32 cellular contexts compared by ENCODE assay signal in the genomic region with DNA sequence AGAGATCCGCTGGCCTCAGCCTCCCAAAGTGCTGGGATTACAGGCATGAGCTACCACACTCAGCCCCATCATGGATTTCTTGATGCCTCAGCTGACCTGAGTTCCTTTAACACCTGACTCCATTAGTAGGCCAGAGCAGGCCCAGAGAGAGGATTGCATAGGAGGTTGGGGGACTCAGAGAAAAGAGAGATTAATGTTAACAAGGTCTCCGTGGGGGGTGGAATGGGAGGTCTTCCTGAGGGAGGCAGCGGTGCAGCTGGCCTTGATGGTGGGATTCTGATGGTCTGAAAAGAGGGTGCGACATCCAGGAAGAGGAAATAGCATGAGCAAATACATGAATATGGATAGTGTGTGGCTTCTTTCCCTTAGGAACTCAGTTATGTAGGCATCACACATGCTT. TPM values are rescaled to one million over a fixed set of nuclear protein-coding genes. Genes with fewer than 3 reads are reported as not detected.
"Had no signal": no experiment of that assay in that cellular context is flagged by ENCODE, and none has a peak within 500 bp of the region (broad histone marks: within the 10 kb centered on the region; RNA-seq: fewer than 3 reads in every experiment).

No MANE protein-coding gene starts in this region.

- H3K4me1 Mint-ChIP-seq: activated CD4-positive, alpha-beta T cell treated with anti-CD3 and anti-CD28 coated beads for 36 hours; activated CD4-positive, alpha-beta T cell treated with anti-CD3 and anti-CD28 coated beads, Interleukin-2, amount 10 ng/mL, durations not matched to agents 24 days and 14 days; activated CD8-positive, alpha-beta memory T cell treated with anti-CD3 and anti-CD28 coated beads, Interleukin-2, amount 10 ng/mL, durations not matched to agents 7 days and 5 days; activated naive CD4-positive, alpha-beta T cell treated with anti-CD3 and anti-CD28 coated beads, Interleukin-2, amount 10 ng/mL, durations not matched to agents 7 days and 5 days; activated naive CD8-positive, alpha-beta T cell treated with anti-CD3 and anti-CD28 coated beads, Interleukin-2, amount 10 ng/mL, durations not matched to agents 7 days and 5 days; brain; central memory CD8-positive, alpha-beta T cell; T-cell had no signal

- H3K36me3 ChIP-seq: ascending aorta, breast epithelium, cardiac muscle cell, heart left ventricle had no signal

- ATAC-seq: activated CD4-positive, alpha-beta T cell treated with anti-CD3 and anti-CD28 coated beads for 36 hours; activated CD8-positive, alpha-beta memory T cell treated with anti-CD3 and anti-CD28 coated beads, Interleukin-2, amount 10 ng/mL, durations not matched to agents 7 days and 5 days; activated CD8-positive, alpha-beta T cell treated with anti-CD3 and anti-CD28 coated beads, Interleukin-2, amount 10 ng/mL, durations not matched to agents 7 days and 5 days; activated naive CD4-positive, alpha-beta T cell treated with anti-CD3 and anti-CD28 coated beads, Interleukin-2, amount 50 U/mL, for 72 hours; effector memory CD8-positive, alpha-beta T cell; esophagus mucosa; heart left ventricle; T-cell had no signal

- H3K4me3 ChIP-seq: ascending aorta, breast epithelium, cardiac muscle cell, heart left ventricle had no signal

- H3K4me3 Mint-ChIP-seq: activated CD4-positive, alpha-beta memory T cell treated with anti-CD3 and anti-CD28 coated beads for 36 hours; activated CD4-positive, alpha-beta T cell treated with anti-CD3 and anti-CD28 coated beads for 36 hours; activated CD4-positive, alpha-beta T cell treated with anti-CD3 and anti-CD28 coated beads, Interleukin-2, amount 10 ng/mL, durations not matched to agents 24 days and 14 days; activated CD8-positive, alpha-beta memory T cell treated with anti-CD3 and anti-CD28 coated beads, Interleukin-2, amount 10 ng/mL, durations not matched to agents 7 days and 5 days; activated CD8-positive, alpha-beta T cell treated with anti-CD3 and anti-CD28 coated beads, Interleukin-2, amount 10 ng/mL, durations not matched to agents 7 days and 5 days; activated naive CD4-positive, alpha-beta T cell treated with anti-CD3 and anti-CD28 coated beads, Interleukin-2, amount 10 ng/mL, durations not matched to agents 7 days and 5 days; activated naive CD8-positive, alpha-beta T cell treated with anti-CD3 and anti-CD28 coated beads, Interleukin-2, amount 10 ng/mL, durations not matched to agents 7 days and 5 days; activated T-helper 1 cell treated with anti-CD3 and anti-CD28 coated beads, Interleukin-12 subunit alpha, Interleukin-12 subunit beta, Interleukin-2, Interleukin-4 antibody, amounts not matched to agents 30 ng/mL and 10 ng/mL and 1 ng/mL, durations not matched to agents 14 hours and 24 hours and 36 hours; brain; central memory CD8-positive, alpha-beta T cell; effector memory CD8-positive, alpha-beta T cell; T-cell; T-helper 1 cell treated with Interleukin-12 subunit alpha and Interleukin-12 subunit beta and Interleukin-4 antibody, amounts not matched to agents 30 μg/mL and 1 μg/mL, for 36 hours had no signal

- H3K27ac Mint-ChIP-seq: activated CD4-positive, alpha-beta memory T cell treated with anti-CD3 and anti-CD28 coated beads for 36 hours; activated CD4-positive, alpha-beta T cell treated with anti-CD3 and anti-CD28 coated beads for 36 hours; activated CD4-positive, alpha-beta T cell treated with anti-CD3 and anti-CD28 coated beads, Interleukin-2, amount 10 ng/mL, durations not matched to agents 24 days and 14 days; activated CD8-positive, alpha-beta memory T cell treated with anti-CD3 and anti-CD28 coated beads, Interleukin-2, amount 10 ng/mL, durations not matched to agents 7 days and 5 days; activated CD8-positive, alpha-beta T cell treated with anti-CD3 and anti-CD28 coated beads, Interleukin-2, amount 10 ng/mL, durations not matched to agents 7 days and 5 days; activated naive CD4-positive, alpha-beta T cell treated with anti-CD3 and anti-CD28 coated beads, Interleukin-2, amount 10 ng/mL, durations not matched to agents 7 days and 5 days; activated naive CD8-positive, alpha-beta T cell treated with anti-CD3 and anti-CD28 coated beads, Interleukin-2, amount 10 ng/mL, durations not matched to agents 7 days and 5 days; activated T-helper 1 cell treated with anti-CD3 and anti-CD28 coated beads, Interleukin-12 subunit alpha, Interleukin-12 subunit beta, Interleukin-2, Interleukin-4 antibody, amounts not matched to agents 30 ng/mL and 10 ng/mL and 1 ng/mL, durations not matched to agents 14 hours and 24 hours and 36 hours; activated T-helper 2 cell treated with anti-CD3 and anti-CD28 coated beads, Interferon-gamma antibody, Interleukin-2, Interleukin-4, amounts not matched to agents 10 μg/mL and 5 μg/mL and 100 μg/mL, durations not matched to agents 14 hours and 24 hours and 36 hours; brain; T-cell; T-helper 1 cell treated with Interleukin-12 subunit alpha and Interleukin-12 subunit beta and Interleukin-4 antibody, amounts not matched to agents 30 μg/mL and 1 μg/mL, for 36 hours had no signal

- H3K27me3 ChIP-seq: ascending aorta, breast epithelium, cardiac muscle cell, heart left ventricle had no signal

- H3K9me3 Mint-ChIP-seq: activated CD4-positive, alpha-beta memory T cell treated with anti-CD3 and anti-CD28 coated beads for 36 hours; activated CD4-positive, alpha-beta T cell treated with anti-CD3 and anti-CD28 coated beads, Interleukin-2, amount 10 ng/mL, durations not matched to agents 24 days and 14 days; activated naive CD4-positive, alpha-beta T cell treated with anti-CD3 and anti-CD28 coated beads, Interleukin-2, amount 10 ng/mL, durations not matched to agents 7 days and 5 days; activated naive CD4-positive, alpha-beta T cell treated with anti-CD3 and anti-CD28 coated beads, Interleukin-2, amount 50 U/mL, for 72 hours; activated naive CD8-positive, alpha-beta T cell treated with anti-CD3 and anti-CD28 coated beads, Interleukin-2, amount 10 ng/mL, durations not matched to agents 7 days and 5 days; activated T-helper 1 cell treated with anti-CD3 and anti-CD28 coated beads, Interleukin-12 subunit alpha, Interleukin-12 subunit beta, Interleukin-2, Interleukin-4 antibody, amounts not matched to agents 30 ng/mL and 10 ng/mL and 1 ng/mL, durations not matched to agents 14 hours and 24 hours and 36 hours; activated T-helper 2 cell treated with anti-CD3 and anti-CD28 coated beads, Interferon-gamma antibody, Interleukin-2, Interleukin-4, amounts not matched to agents 10 μg/mL and 5 μg/mL and 100 μg/mL, durations not matched to agents 14 hours and 24 hours and 36 hours; brain; central memory CD8-positive, alpha-beta T cell; effector memory CD8-positive, alpha-beta T cell; T-cell; T-helper 1 cell treated with Interleukin-12 subunit alpha and Interleukin-12 subunit beta and Interleukin-4 antibody, amounts not matched to agents 30 μg/mL and 1 μg/mL, for 36 hours had no signal

- H3K27me3 Mint-ChIP-seq: activated CD4-positive, alpha-beta memory T cell treated with anti-CD3 and anti-CD28 coated beads for 36 hours; activated CD4-positive, alpha-beta T cell treated with anti-CD3 and anti-CD28 coated beads for 36 hours; activated CD4-positive, alpha-beta T cell treated with anti-CD3 and anti-CD28 coated beads, Interleukin-2, amount 10 ng/mL, durations not matched to agents 24 days and 14 days; activated CD8-positive, alpha-beta memory T cell treated with anti-CD3 and anti-CD28 coated beads, Interleukin-2, amount 10 ng/mL, durations not matched to agents 7 days and 5 days; activated naive CD4-positive, alpha-beta T cell treated with anti-CD3 and anti-CD28 coated beads, Interleukin-2, amount 10 ng/mL, durations not matched to agents 7 days and 5 days; activated naive CD8-positive, alpha-beta T cell treated with anti-CD3 and anti-CD28 coated beads, Interleukin-2, amount 10 ng/mL, durations not matched to agents 7 days and 5 days; central memory CD8-positive, alpha-beta T cell; T-cell had no signal

- H3K36me3 Mint-ChIP-seq: activated CD4-positive, alpha-beta memory T cell treated with anti-CD3 and anti-CD28 coated beads for 36 hours; activated CD8-positive, alpha-beta memory T cell treated with anti-CD3 and anti-CD28 coated beads, Interleukin-2, amount 10 ng/mL, durations not matched to agents 7 days and 5 days; activated naive CD4-positive, alpha-beta T cell treated with anti-CD3 and anti-CD28 coated beads, Interleukin-2, amount 10 ng/mL, durations not matched to agents 7 days and 5 days; activated naive CD4-positive, alpha-beta T cell treated with anti-CD3 and anti-CD28 coated beads, Interleukin-2, amount 50 U/mL, for 72 hours; activated naive CD8-positive, alpha-beta T cell treated with anti-CD3 and anti-CD28 coated beads, Interleukin-2, amount 10 ng/mL, durations not matched to agents 7 days and 5 days; brain; T-cell had no signal

- DNase-seq: activated CD4-positive, alpha-beta memory T cell treated with anti-CD3 and anti-CD28 coated beads for 36 hours; activated CD4-positive, alpha-beta T cell treated with anti-CD3 and anti-CD28 coated beads for 36 hours; activated CD4-positive, alpha-beta T cell treated with anti-CD3 and anti-CD28 coated beads, Interleukin-2, amount 10 ng/mL, durations not matched to agents 24 days and 14 days; activated CD4-positive, CD25-positive, alpha-beta regulatory T cell; activated CD4-positive, CD25-positive, alpha-beta regulatory T cell treated with anti-CD3 and anti-CD28 coated beads, Interleukin-2, amount 50 U/mL, for 72 hours; activated CD8-positive, alpha-beta memory T cell treated with anti-CD3 and anti-CD28 coated beads, Interleukin-2, amount 10 ng/mL, durations not matched to agents 7 days and 5 days; activated CD8-positive, alpha-beta memory T cell treated with anti-CD3 and anti-CD28 coated beads, Interleukin-2, amount 50 U/mL, for 4 hours; activated CD8-positive, alpha-beta T cell treated with anti-CD3 and anti-CD28 coated beads, Interleukin-2, amount 10 ng/mL, durations not matched to agents 7 days and 5 days; activated effector memory CD4-positive, alpha-beta T cell treated with anti-CD3 and anti-CD28 coated beads, Interleukin-2, amount 50 U/mL, for 16 hours; activated naive CD4-positive, alpha-beta T cell treated with anti-CD3 and anti-CD28 coated beads, Interleukin-2, amount 10 ng/mL, durations not matched to agents 7 days and 5 days; activated naive CD8-positive, alpha-beta T cell treated with anti-CD3 and anti-CD28 coated beads, Interleukin-2, amount 10 ng/mL, durations not matched to agents 7 days and 5 days; activated T-cell treated with anti-CD3 and anti-CD28 coated beads, Interleukin-2, amount 50 U/mL, for 1 hour; activated T-cell treated with anti-CD3 and anti-CD28 coated beads, Interleukin-2, amount 50 U/mL, for 48 hours; cortex of kidney; dermis blood vessel endothelial cell; effector CD4-positive, alpha-beta T cell; effector memory CD8-positive, alpha-beta T cell; foreskin fibroblast; heart left ventricle; SW 1271; T-cell; T1000 had no signal

RNA-seq across cellular contexts. Expression of a gene that starts 9.9 kb away (rescaled TPM):
- total RNA-seq: activated T-helper 1 cell treated with anti-CD3 and anti-CD28 coated beads, Interleukin-12 subunit alpha, Interleukin-12 subunit beta, Interleukin-2, Interleukin-4 antibody, amounts not matched to agents 30 ng/mL and 10 ng/mL and 1 ng/mL, durations not matched to agents 14 hours and 24 hours and 36 hours had no signal
